Comparison of ENCODE assay signal across 26 cellular contexts in the genomic region with DNA sequence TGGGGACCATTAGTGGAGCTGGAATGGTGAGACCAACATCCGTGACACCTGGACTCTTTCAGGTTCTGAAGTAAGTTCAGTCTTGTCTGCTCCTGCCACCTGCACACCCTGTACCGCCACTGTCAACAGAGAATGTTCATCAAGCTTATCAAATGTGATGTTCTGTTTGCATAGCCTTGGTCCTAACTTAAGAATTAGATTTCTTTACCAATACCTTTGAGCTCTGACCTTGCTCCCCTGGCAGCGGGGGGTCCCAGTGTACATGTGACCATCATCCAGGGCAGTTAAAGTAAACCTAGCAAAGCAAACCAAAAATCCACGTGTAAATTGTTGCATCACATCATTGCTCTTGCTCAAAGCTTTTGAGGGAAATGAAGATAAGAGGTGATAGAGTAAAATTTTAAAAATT. TPM values are rescaled to one million over a fixed set of nuclear protein-coding genes. Genes with fewer than 3 reads are reported as not detected.
A peak's percentile ranks its signal among the peaks of the same experiment; 100 is the strongest.
DNase-seq lines count a peak whose midpoint lies in the region; ATAC-seq and TF ChIP-seq lines count a peak whose summit lies in the region.
"Had no signal": no experiment of that assay in that cellular context is flagged by ENCODE, and none has a peak within 500 bp of the region (broad histone marks: within the 10 kb centered on the region; RNA-seq: fewer than 3 reads in every experiment).

No MANE protein-coding gene starts in this region.

- H3F3A ChIP-seq in OCI-LY1 (ENCODE audit: insufficient read depth, low read length): no peaks in the 10 kb centered on the region; the same call in 1 of the 2 replicates

- peaks cover 43% of the 10 kb centered on the region for H3K36me3 Mint-ChIP-seq in Caco-2 (ENCODE audit: insufficient read depth, unreplicated experiment)
- H3K36me3 Mint-ChIP-seq in activated CD8-positive, alpha-beta memory T cell treated with anti-CD3 and anti-CD28 coated beads, Interleukin-2, amount 10 ng/mL, durations not matched to agents 7 days and 5 days: peaks cover 18% of the 10 kb centered on the region

- CTCF ChIA-PET in Caco-2 (lab: Charles Lee): no interaction called here
- CTCF ChIA-PET in activated CD8-positive, alpha-beta memory T cell treated with anti-CD3 and anti-CD28 coated beads, Interleukin-2, amount 10 ng/mL, durations not matched to agents 7 days and 5 days (lab: Charles Lee): interaction anchor here (0.9 kb wide), 1 partner anchor 93 kb away, joined by 3 read pairs; no protein-coding TSS in a partner anchor

- H3K9ac ChIP-seq in OCI-LY1 (ENCODE audit: low read length): no peak overlapping the region; the same call in 1 of the 2 replicates
- H3K9ac ChIP-seq: BLaER1 treated with 17β-estradiol and CSF1 and Interleukin-3, amounts not matched to agents 10 nM and 100 nM; KMS-11 had no signal

- no peaks in the 10 kb centered on the region for H3K27me3 Mint-ChIP-seq in Caco-2 (ENCODE audit: insufficient read depth, unreplicated experiment)
- no peaks in the 10 kb centered on the region for H3K27me3 Mint-ChIP-seq in activated CD8-positive, alpha-beta memory T cell treated with anti-CD3 and anti-CD28 coated beads, Interleukin-2, amount 10 ng/mL, durations not matched to agents 7 days and 5 days
- H3K27me3 Mint-ChIP-seq: CD4-positive, alpha-beta memory T cell had no signal

- H3K27ac ChIP-seq in OCI-LY1 (ENCODE audit: low read depth, low read length, poor library complexity, severe bottlenecking) (peak overlapping the region; percentile 77), hepatocyte (peak overlapping the region; percentile 37), sigmoid colon (no peak overlapping the region)
- H3K27ac ChIP-seq: A549; BLaER1 treated with 17β-estradiol and CSF1 and Interleukin-3, amounts not matched to agents 10 nM and 100 nM; KMS-11; Peyer's patch had no signal

- H3K27ac Mint-ChIP-seq in Caco-2 (ENCODE audit: unreplicated experiment): no peak overlapping the region
- H3K27ac Mint-ChIP-seq in activated CD8-positive, alpha-beta memory T cell treated with anti-CD3 and anti-CD28 coated beads, Interleukin-2, amount 10 ng/mL, durations not matched to agents 7 days and 5 days: no peak overlapping the region
- H3K27ac Mint-ChIP-seq: CD4-positive, alpha-beta memory T cell had no signal

- H3K9me2 ChIP-seq in OCI-LY1 (ENCODE audit: low read depth, low read length): no peaks in the 10 kb centered on the region
- no peaks in the 10 kb centered on the region for H3K9me2 ChIP-seq in hepatocyte (replicated peaks; ENCODE audit: insufficient read depth)

- peaks cover 4% of the 10 kb centered on the region for H3K4me1 Mint-ChIP-seq in Caco-2 (ENCODE audit: low read depth, unreplicated experiment)
- peaks cover 8% of the 10 kb centered on the region for H3K4me1 Mint-ChIP-seq in activated CD8-positive, alpha-beta memory T cell treated with anti-CD3 and anti-CD28 coated beads, Interleukin-2, amount 10 ng/mL, durations not matched to agents 7 days and 5 days

- DNase-seq in Caco-2: peak; percentile 60 to 69
- no peak for DNase-seq in hepatocyte (ENCODE audit: low spot score)
- peak; percentile 2 for DNase-seq in sigmoid colon
- DNase-seq in activated CD8-positive, alpha-beta memory T cell treated with anti-CD3 and anti-CD28 coated beads, Interleukin-2, amount 10 ng/mL, durations not matched to agents 7 days and 5 days: no peak
- DNase-seq: AML-193; CD4-positive, alpha-beta memory T cell; COR-L47; DMS79; EL; GDM1; NCI-H1092; NCI-H1417 treated with DMSO at 0.1 percent for 48 hours; NCI-H1694 treated with DMSO at 0.1 percent for 48 hours; NCI-H2081; NCI-H2227 treated with DMSO at 0.1 percent for 48 hours; NCI-H526 treated with DMSO at 0.1 percent for 48 hours; OCI-M1; Peyer's patch; SHP77 treated with DMSO at 0.1 percent for 48 hours had no signal

- H3K4me1 ChIP-seq in Caco-2 (peaks cover 5% of the 10 kb centered on the region; the same call in 1 of the 2 replicates), OCI-LY1 (ENCODE audit: insufficient read depth, low read length, severe bottlenecking) (peaks cover 96% of the 10 kb centered on the region), hepatocyte (ENCODE audit: insufficient read depth) (peaks cover 6% of the 10 kb centered on the region), sigmoid colon (peaks cover 0 to 29% (median 27%) of the 10 kb centered on the region in 4 donors)
- H3K4me1 ChIP-seq: Peyer's patch had no signal

- H3K4me3 Mint-ChIP-seq in Caco-2 (ENCODE audit: unreplicated experiment): no peak overlapping the region
- no peak overlapping the region for H3K4me3 Mint-ChIP-seq in activated CD8-positive, alpha-beta memory T cell treated with anti-CD3 and anti-CD28 coated beads, Interleukin-2, amount 10 ng/mL, durations not matched to agents 7 days and 5 days
- H3K4me3 Mint-ChIP-seq: CD4-positive, alpha-beta memory T cell had no signal

- BruUV-seq in Caco-2 (replicated peaks; lab: Mats Ljungman, UMichigan): no TSS peak

- H3K27me3 ChIP-seq in Caco-2 (replicated peaks; ENCODE audit: control insufficient read depth, insufficient read depth, low read length) (no peaks in the 10 kb centered on the region), OCI-LY1 (ENCODE audit: insufficient read depth, low read length) (no peaks in the 10 kb centered on the region), hepatocyte (no peaks in the 10 kb centered on the region), sigmoid colon (no peaks in the 10 kb centered on the region)
- H3K27me3 ChIP-seq: BLaER1 treated with 17β-estradiol and CSF1 and Interleukin-3, amounts not matched to agents 10 nM and 100 nM; Peyer's patch had no signal

- H3K36me3 ChIP-seq in Caco-2 (ENCODE audit: control insufficient read depth, insufficient read depth, low read length): peaks cover 3% of the 10 kb centered on the region; the same call in 1 of the 2 replicates
- H3K36me3 ChIP-seq in OCI-LY1 (ENCODE audit: insufficient read depth, low read length): peaks cover 87% of the 10 kb centered on the region
- no peaks in the 10 kb centered on the region for H3K36me3 ChIP-seq in hepatocyte (replicated peaks; ENCODE audit: insufficient read depth, low read depth)
- H3K36me3 ChIP-seq in sigmoid colon: peaks cover 0 to 19% (median 0%) of the 10 kb centered on the region in 4 donors

- WGBS in hepatocyte (ENCODE audit: low lambda C conversion rate, missing lambda C conversion rate): 69% methylated on average over 4 of the region's 4 CpGs
- WGBS in sigmoid colon, 2 donors: 78 to 92% methylated on average over 4 of the region's 4 CpGs

- POLR2A ChIA-PET in Caco-2 (lab: Charles Lee): interaction anchor here (0.7 to 1.9 kb wide), 2 partner anchors 14 to 16 kb away, joined by 3 to 10 read pairs; partner anchors contain the start of gene SLC25A33

- peaks cover 46% of the 10 kb centered on the region for H3K79me2 ChIP-seq in OCI-LY1 (ENCODE audit: insufficient read depth, low read length)
- H3K79me2 ChIP-seq in hepatocyte: peaks cover 43% of the 10 kb centered on the region

- TF ChIP-seq EP300 in sigmoid colon (IDR thresholded peaks at IDR 0.05): no peak

- H3K9me3 ChIP-seq in Caco-2 (no peaks in the 10 kb centered on the region), OCI-LY1 (ENCODE audit: low read length) (no peaks in the 10 kb centered on the region), hepatocyte (ENCODE audit: low read depth) (no peaks in the 10 kb centered on the region), sigmoid colon (no peaks in the 10 kb centered on the region)
- H3K9me3 ChIP-seq: A549, Peyer's patch had no signal

- ATAC-seq in HG03571 (IDR thresholded peaks at IDR 0.05; ENCODE audit: unreplicated experiment) (no peak), HG03095 (IDR thresholded peaks at IDR 0.05; ENCODE audit: unreplicated experiment) (no peak)
- no peak for ATAC-seq in activated CD8-positive, alpha-beta memory T cell treated with anti-CD3 and anti-CD28 coated beads, Interleukin-2, amount 10 ng/mL, durations not matched to agents 7 days and 5 days
- ATAC-seq: A549, HCT116 had no signal

- H3K4me2 ChIP-seq in OCI-LY1 (ENCODE audit: low read length) (no peak overlapping the region; the same call in 1 of the 2 replicates), hepatocyte (peak overlapping the region; percentile 33)
- H3K4me2 ChIP-seq: A549; BLaER1 treated with 17β-estradiol and CSF1 and Interleukin-3, amounts not matched to agents 10 nM and 100 nM; KMS-11 had no signal

- H4K20me1 ChIP-seq in OCI-LY1 (ENCODE audit: insufficient read depth, low read length) (no peaks in the 10 kb centered on the region), hepatocyte (ENCODE audit: insufficient read depth, poor library complexity, severe bottlenecking) (peaks cover 11% of the 10 kb centered on the region)

- intact Hi-C loops in Caco-2 (cut with micrococcal nuclease; ENCODE audit: unreplicated experiment) (no loop called here), sigmoid colon (cut with DNase I) (no loop called here)

- no peak for TF ChIP-seq POLR2A in sigmoid colon (IDR thresholded peaks at IDR 0.05)

- H3K9me3 Mint-ChIP-seq in Caco-2 (ENCODE audit: unreplicated experiment): no peaks in the 10 kb centered on the region
- no peaks in the 10 kb centered on the region for H3K9me3 Mint-ChIP-seq in activated CD8-positive, alpha-beta memory T cell treated with anti-CD3 and anti-CD28 coated beads, Interleukin-2, amount 10 ng/mL, durations not matched to agents 7 days and 5 days (ENCODE audit: low read depth)
- H3K9me3 Mint-ChIP-seq: CD4-positive, alpha-beta memory T cell had no signal

- no peak for TF ChIP-seq CTCF in Caco-2 (IDR thresholded peaks at IDR 0.05; ENCODE audit: insufficient read depth in 1 of 2, low read depth in 1 of 2, low read length in 1 of 2, severe bottlenecking in 1 of 2, unreplicated experiment in 1 of 2)
- TF ChIP-seq CTCF in OCI-LY1 (IDR thresholded peaks at IDR 0.05; ENCODE audit: low read length): no peak
- no peak for TF ChIP-seq CTCF in hepatocyte (IDR thresholded peaks at IDR 0.05; ENCODE audit: poor library complexity)
- TF ChIP-seq CTCF in sigmoid colon (IDR thresholded peaks at IDR 0.05): no peak

- H2AFZ ChIP-seq in OCI-LY1 (ENCODE audit: low read length): no peak overlapping the region
- no peak overlapping the region for H2AFZ ChIP-seq in hepatocyte

- no peak overlapping the region for H3K4me3 ChIP-seq in Caco-2 (ENCODE audit: low read depth, low read length)
- no peak overlapping the region for H3K4me3 ChIP-seq in OCI-LY1 (ENCODE audit: low read depth, low read length, poor library complexity, severe bottlenecking)
- H3K4me3 ChIP-seq in hepatocyte: no peak overlapping the region
- H3K4me3 ChIP-seq in sigmoid colon: no peak overlapping the region
- H3K4me3 ChIP-seq: A549; BLaER1 treated with 17β-estradiol and CSF1 and Interleukin-3, amounts not matched to agents 10 nM and 100 nM; Peyer's patch had no signal

RNA-seq across cellular contexts. Expression of gene SLC25A33, which starts 14.5 kb away (rescaled TPM):
- 9.9 and 11.2 TPM in 2 replicates for total RNA-seq in Caco-2 (2022)
- total RNA-seq in hepatocyte: 21.7 and 22.1 TPM in 2 replicates
- polyA plus RNA-seq in hepatocyte: 10.8 and 14.4 TPM in 2 replicates
- 10 to 100 TPM in 2 of 4 donors, 1 to 10 TPM in 2; 3.9 to 11.8 (median 9.0) TPM for total RNA-seq in sigmoid colon
- polyA plus RNA-seq in sigmoid colon: 10 to 100 TPM in 1 of 3 donors, 1 to 10 TPM in 2; 5.4 to 16.6 (median 6.2) TPM
- 1 to 10 TPM; 4.5 to 7.7 TPM for total RNA-seq in activated CD8-positive, alpha-beta memory T cell treated with anti-CD3 and anti-CD28 coated beads, Interleukin-2, amount 10 ng/mL, durations not matched to agents 7 days and 5 days

RNA-seq across cellular contexts. Expression of gene TMEM201, which starts 35.0 kb away (rescaled TPM):
- 27.2 and 28.2 TPM in 2 replicates for total RNA-seq in Caco-2 (2022)
- total RNA-seq in hepatocyte: 3.6 and 3.7 TPM in 2 replicates
- 8.7 and 11.2 TPM in 2 replicates for polyA plus RNA-seq in hepatocyte
- 1 to 10 TPM; 3.5 to 5.8 (median 4.6) TPM for total RNA-seq in sigmoid colon
- polyA plus RNA-seq in sigmoid colon: 1 to 10 TPM in 2 of 3 donors, under 1 TPM in 1; 0.23 to 7.4 (median 1.2) TPM
- 10 to 100 TPM; 20.0 to 26.9 TPM for total RNA-seq in activated CD8-positive, alpha-beta memory T cell treated with anti-CD3 and anti-CD28 coated beads, Interleukin-2, amount 10 ng/mL, durations not matched to agents 7 days and 5 days

Comparison
In these comparisons a context has a peak if more than half of its experiments do, and no peak if none do; other contexts are left out.
1. DNase-seq: peak in Caco-2 (2 of 2) and sigmoid colon (single experiment); none in hepatocyte (single experiment) and activated CD8-positive, alpha-beta memory T cell treated with anti-CD3 and anti-CD28 coated beads, Interleukin-2, amount 10 ng/mL, durations not matched to agents 7 days and 5 days (single experiment).
2. H3K27ac ChIP-seq: peak in OCI-LY1 (single experiment) and hepatocyte (single experiment); none in sigmoid colon (0 of 4).